Comparison of ENCODE assay signal across 1 cellular context in genomic region chr16:71927787-71928186, GRCh38.
TF ChIP-seq lines count a peak whose summit lies in the region.

No MANE protein-coding gene starts in this region.

TF ChIP-seq in SK-N-SH, 30 proteins besides CTCF, POLR2A, EP300 and RAD21 (continued from another document):
- no peak for TF ChIP-seq FOXM1 (IDR thresholded peaks at IDR 0.05; ENCODE audit: low read depth)
- no peak for TF ChIP-seq REST (IDR thresholded peaks at IDR 0.05; ENCODE audit: low read depth, low read length)
- TF ChIP-seq USF2 (IDR thresholded peaks at IDR 0.05; ENCODE audit: borderline replicate concordance, low read depth, low read length) = no peak
- no peak for TF ChIP-seq ZBTB33 (IDR thresholded peaks at IDR 0.05; ENCODE audit: borderline replicate concordance, low read depth)
- no peak for TF ChIP-seq NRF1 (IDR thresholded peaks at IDR 0.05; ENCODE audit: low read depth, low read length)
- TF ChIP-seq MEF2A (IDR thresholded peaks at IDR 0.05; ENCODE audit: borderline replicate concordance, low read depth) = no peak
- TF ChIP-seq CHD2 (IDR thresholded peaks at IDR 0.05; ENCODE audit: low read length, partially characterized antibody) = no peak
- TF ChIP-seq IRF3 (IDR thresholded peaks at IDR 0.05; ENCODE audit: low read depth, low read length) = no peak
- TF ChIP-seq TEAD4 (IDR thresholded peaks at IDR 0.05; ENCODE audit: borderline replicate concordance, insufficient read depth) = no peak
- TF ChIP-seq TAF1 (IDR thresholded peaks at IDR 0.05; ENCODE audit: borderline replicate concordance, low read depth, low read length) = no peak
- TF ChIP-seq MAX (IDR thresholded peaks at IDR 0.05; ENCODE audit: low read depth) = no peak
- no peak for TF ChIP-seq USF1 (IDR thresholded peaks at IDR 0.05; ENCODE audit: borderline replicate concordance, low read depth)
- no peak for TF ChIP-seq RCOR1 (IDR thresholded peaks at IDR 0.05; ENCODE audit: low read length)
